ENCODE assay signal across 1 cellular context in genomic region chr20:63497138-63497945, GRCh38.
TF ChIP-seq lines count a peak whose summit lies in the region.

No MANE protein-coding gene starts in this region.

TF ChIP-seq in GM23338, 12 proteins besides CTCF, POLR2A, EP300 and RAD21:
- TF ChIP-seq ZNF462 (CRISPR knock-in tag; IDR thresholded peaks at IDR 0.05) = no peak
- TF ChIP-seq EZH2 (IDR thresholded peaks at IDR 0.05; ENCODE audit: low read depth, unreplicated experiment) = no peak
- no peak for TF ChIP-seq JUNB (IDR thresholded peaks at IDR 0.05; ENCODE audit: unreplicated experiment)
- TF ChIP-seq ZNF114 (CRISPR knock-in tag; IDR thresholded peaks at IDR 0.05) = no peak
- TF ChIP-seq CREB1 (CRISPR knock-in tag; IDR thresholded peaks at IDR 0.05; ENCODE audit: low read depth) = no peak
- TF ChIP-seq EZH2phosphoT487 (IDR thresholded peaks at IDR 0.05; ENCODE audit: unreplicated experiment) = no peak
- TF ChIP-seq ZNF331 (CRISPR knock-in tag; IDR thresholded peaks at IDR 0.05; ENCODE audit: low read depth) = no peak
- no peak for TF ChIP-seq POLR2AphosphoS5 (IDR thresholded peaks at IDR 0.05; ENCODE audit: low read depth)
- no peak for TF ChIP-seq REST (IDR thresholded peaks at IDR 0.05; ENCODE audit: unreplicated experiment)
